In the genomic region with DNA sequence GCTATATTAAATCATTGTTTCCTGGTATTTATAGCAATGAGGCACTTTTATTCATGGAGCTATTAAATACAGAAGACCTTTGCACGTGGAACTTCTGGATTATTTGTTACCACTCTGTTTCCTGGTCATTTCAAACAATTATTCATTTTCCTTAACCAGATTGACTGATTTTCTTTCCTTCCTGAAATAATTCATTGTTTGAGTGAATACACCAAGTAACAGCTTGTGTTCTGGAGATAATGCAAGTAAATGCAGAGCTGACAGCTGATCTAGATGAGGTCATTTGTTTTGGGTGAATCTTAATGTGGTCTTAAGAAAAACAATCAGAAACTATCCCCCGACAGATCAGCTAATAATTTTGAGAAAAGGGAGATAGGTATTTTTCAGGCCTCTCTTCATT, we compare ENCODE assay signal across 23 cellular contexts.
"Had no signal": no experiment of that assay in that cellular context is flagged by ENCODE, and none has a peak within 500 bp of the region (broad histone marks: within the 10 kb centered on the region; RNA-seq: fewer than 3 reads in every experiment).

No MANE protein-coding gene starts in this region.

- H3K9me3 Mint-ChIP-seq: dendritic cell treated with granulocyte-macrophage colony-stimulating factor and Interleukin-4, amounts not matched to agents 40 ng/mL and 50 ng/mL, for 4 days; naive B cell; nephron; stimulated activated memory B cell treated with anti-CD40 and anti-IgM and Interleukin-4, amounts not matched to agents 10 μg/mL and 1 μg/mL and 100 μg/mL, for 72 hours; stimulated activated naive CD8-positive, alpha-beta T cell treated with anti-CD3 and anti-CD28 coated beads, Interleukin-15, Interleukin-2, amounts not matched to agents 100 ng/mL and 50 ng/mL, for 24 hours had no signal

- H3K27ac ChIP-seq: gastrocnemius medialis, pancreas, spleen, tibial artery, upper lobe of left lung, uterus had no signal

- H3K4me1 ChIP-seq: gastrocnemius medialis, pancreas, spleen, tibial artery, upper lobe of left lung, uterus had no signal

- H3K36me3 ChIP-seq: gastrocnemius medialis, pancreas, spleen, tibial artery, upper lobe of left lung, uterus had no signal

- H3K4me1 Mint-ChIP-seq: immature natural killer cell; naive B cell; nephron; stimulated activated memory B cell treated with anti-CD40 and anti-IgM and Interleukin-4, amounts not matched to agents 10 μg/mL and 1 μg/mL and 100 μg/mL, for 72 hours had no signal

- DNase-seq: gastrocnemius medialis; immature natural killer cell; kidney; left cardiac atrium; left ventricle myocardium superior; mesenchymal stem cell; naive B cell; occipital lobe; pancreas; right cardiac atrium; spleen; stimulated activated CD4-positive, alpha-beta T cell treated with anti-CD3 and anti-CD28 coated beads, Interleukin-15, amount 100 ng/mL, for 24 hours; stimulated activated CD4-positive, alpha-beta T cell treated with anti-CD3 and anti-CD28 coated beads, Interleukin-1b, Interleukin-23, amount 100 ng/mL, for 48 hours; stimulated activated CD4-positive, alpha-beta T cell treated with anti-CD3 and anti-CD28 coated beads, Interleukin-4, amount 100 ng/mL, for 24 hours; tibial artery; upper lobe of left lung; uterus had no signal

- H3K4me3 Mint-ChIP-seq: dendritic cell treated with granulocyte-macrophage colony-stimulating factor and Interleukin-4, amounts not matched to agents 40 ng/mL and 50 ng/mL, for 4 days; immature natural killer cell; naive B cell; nephron; stimulated activated memory B cell treated with anti-CD40 and anti-IgM and Interleukin-4, amounts not matched to agents 10 μg/mL and 1 μg/mL and 100 μg/mL, for 72 hours; stimulated activated naive CD8-positive, alpha-beta T cell treated with anti-CD3 and anti-CD28 coated beads, Interleukin-15, Interleukin-2, amounts not matched to agents 100 ng/mL and 50 ng/mL, for 24 hours had no signal

- H3K27me3 Mint-ChIP-seq: dendritic cell treated with granulocyte-macrophage colony-stimulating factor and Interleukin-4, amounts not matched to agents 40 ng/mL and 50 ng/mL, for 4 days; naive B cell; progenitor cell of endocrine pancreas; stimulated activated memory B cell treated with anti-CD40 and anti-IgM and Interleukin-4, amounts not matched to agents 10 μg/mL and 1 μg/mL and 100 μg/mL, for 72 hours; stimulated activated naive CD8-positive, alpha-beta T cell treated with anti-CD3 and anti-CD28 coated beads, Interleukin-15, Interleukin-2, amounts not matched to agents 100 ng/mL and 50 ng/mL, for 24 hours had no signal

- H3K27me3 ChIP-seq: gastrocnemius medialis, pancreas, spleen, tibial artery, upper lobe of left lung, uterus had no signal

- H3K4me3 ChIP-seq: gastrocnemius medialis, lung, pancreas, spleen, tibial artery, upper lobe of left lung, uterus had no signal

- H3K27ac Mint-ChIP-seq: dendritic cell treated with granulocyte-macrophage colony-stimulating factor and Interleukin-4, amounts not matched to agents 40 ng/mL and 50 ng/mL, for 4 days; immature natural killer cell; naive B cell; nephron; progenitor cell of endocrine pancreas; stimulated activated memory B cell treated with anti-CD40 and anti-IgM and Interleukin-4, amounts not matched to agents 10 μg/mL and 1 μg/mL and 100 μg/mL, for 72 hours; stimulated activated naive CD8-positive, alpha-beta T cell treated with anti-CD3 and anti-CD28 coated beads, Interleukin-15, Interleukin-2, amounts not matched to agents 100 ng/mL and 50 ng/mL, for 24 hours had no signal

- H3K9me3 ChIP-seq: gastrocnemius medialis, pancreas, spleen, tibial artery, upper lobe of left lung, uterus had no signal

- ATAC-seq: gastrocnemius medialis; left cardiac atrium; left ventricle myocardium superior; pancreas; right cardiac atrium; stimulated activated memory B cell treated with anti-CD40 and anti-IgM and Interleukin-4, amounts not matched to agents 10 μg/mL and 1 μg/mL and 100 μg/mL, for 72 hours had no signal

- H3K36me3 Mint-ChIP-seq: immature natural killer cell; naive B cell; stimulated activated memory B cell treated with anti-CD40 and anti-IgM and Interleukin-4, amounts not matched to agents 10 μg/mL and 1 μg/mL and 100 μg/mL, for 72 hours had no signal
